ENCODE assay signal across 18 cellular contexts in the genomic region with DNA sequence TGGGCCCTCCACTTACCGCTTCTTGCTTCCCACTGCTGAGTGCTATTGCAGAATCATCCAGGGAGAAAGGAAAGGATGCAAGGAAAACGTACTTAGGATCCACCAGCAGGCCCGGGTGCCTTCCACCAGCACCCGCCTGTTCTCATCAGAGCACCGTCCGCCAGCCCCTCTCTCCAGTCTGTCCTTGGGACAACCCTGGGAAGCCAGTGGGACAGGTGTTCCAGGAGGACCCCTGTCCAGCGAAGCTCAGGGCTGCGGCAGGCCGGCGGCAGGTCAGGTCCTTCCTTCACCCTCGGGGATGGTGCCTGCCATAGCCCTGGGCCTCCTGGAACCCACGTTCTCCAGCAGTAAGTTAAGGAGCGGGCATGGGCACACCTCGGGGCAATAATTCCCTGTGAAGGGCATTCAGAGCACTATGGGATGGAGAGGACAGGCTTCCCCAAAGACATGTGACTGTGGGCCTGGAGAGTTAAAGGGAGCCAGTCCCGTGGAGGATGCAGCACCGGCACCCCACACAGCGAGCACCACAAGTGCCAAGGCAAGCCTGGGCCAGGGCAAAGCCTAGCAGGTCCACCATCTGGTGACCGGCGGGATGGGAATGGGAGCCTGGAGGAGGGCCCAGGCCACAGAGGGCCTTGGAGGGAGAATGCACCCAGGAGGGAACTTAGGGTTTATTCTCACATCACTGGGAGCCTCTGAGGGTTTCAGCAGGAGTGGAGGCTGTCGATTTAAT.
DNase-seq lines count a peak whose midpoint lies in the region; ATAC-seq, FAIRE-seq and TF ChIP-seq lines count a peak whose summit lies in the region.
"Had no signal": no experiment of that assay in that cellular context is flagged by ENCODE, and none has a peak within 500 bp of the region (broad histone marks: within the 10 kb centered on the region; RNA-seq: fewer than 3 reads in every experiment).

No MANE protein-coding gene starts in this region.

- no peak for ATAC-seq in left ventricle myocardium superior
- ATAC-seq in heart left ventricle: no peak
- ATAC-seq: GM23338 had no signal

- no peaks in the 10 kb centered on the region for H3K79me2 ChIP-seq in osteoblast (ENCODE audit: insufficient read depth, low read length)
- H3K79me2 ChIP-seq in hepatocyte: no peaks in the 10 kb centered on the region

- peaks cover 0 to 5% (median 0%) of the 10 kb centered on the region in 12 donors for H3K4me1 ChIP-seq in heart left ventricle
- H3K4me1 ChIP-seq in osteoblast (ENCODE audit: insufficient read depth, low read length): no peaks in the 10 kb centered on the region
- H3K4me1 ChIP-seq in hepatocyte (ENCODE audit: insufficient read depth): no peaks in the 10 kb centered on the region
- H3K4me1 ChIP-seq: BE2C had no signal

- 86 to 93% (median 92%) methylated on average over 12 to 20 of the region's 20 CpGs for WGBS in heart left ventricle, 4 donors
- WGBS in hepatocyte (ENCODE audit: low lambda C conversion rate, missing lambda C conversion rate): 91% methylated on average over 20 of the region's 20 CpGs

- no peaks in the 10 kb centered on the region for H3K9me2 ChIP-seq in hepatocyte (replicated peaks; ENCODE audit: insufficient read depth)

- peak; percentile 49 for FAIRE-seq in HTR-8/SVneo (lab: Jason Lieb, UNC)
- FAIRE-seq: A204.1, H54 had no signal

- H2AFZ ChIP-seq in osteoblast (ENCODE audit: low read length): no peak overlapping the region
- no peak overlapping the region for H2AFZ ChIP-seq in hepatocyte
- H2AFZ ChIP-seq: GM23338 had no signal

- H3K36me3 ChIP-seq in heart left ventricle (no peaks in the 10 kb centered on the region), osteoblast (ENCODE audit: insufficient read depth, low read length) (no peaks in the 10 kb centered on the region), hepatocyte (replicated peaks; ENCODE audit: insufficient read depth, low read depth) (no peaks in the 10 kb centered on the region)
- H3K36me3 ChIP-seq: BE2C had no signal

- no peak for TF ChIP-seq POLR2A in heart left ventricle (IDR thresholded peaks at IDR 0.05)

- intact Hi-C loops in left ventricle myocardium superior (cut with micrococcal nuclease): no loop called here
- intact Hi-C loops in heart left ventricle (cut with DNase I): no loop called here

- H4K20me1 ChIP-seq in osteoblast (ENCODE audit: insufficient read depth, low read length) (no peaks in the 10 kb centered on the region), hepatocyte (ENCODE audit: insufficient read depth, poor library complexity, severe bottlenecking) (no peaks in the 10 kb centered on the region)

- TF ChIP-seq CTCF in heart left ventricle (IDR thresholded peaks at IDR 0.05) (no peak), osteoblast (IDR thresholded peaks at IDR 0.05; ENCODE audit: extremely low read depth, low read depth, low read length) (no peak), hepatocyte (IDR thresholded peaks at IDR 0.05; ENCODE audit: poor library complexity) (no peak)

- H3K27me3 ChIP-seq in heart left ventricle: peaks cover 0 to 9% (median 0%) of the 10 kb centered on the region in 9 donors
- H3K27me3 ChIP-seq in osteoblast (ENCODE audit: insufficient read depth, low read length): no peaks in the 10 kb centered on the region
- no peaks in the 10 kb centered on the region for H3K27me3 ChIP-seq in hepatocyte
- H3K27me3 ChIP-seq: BE2C had no signal

- DNase-seq in left ventricle myocardium superior (peak; percentile 9), heart left ventricle (no peak), HTR-8/SVneo (ENCODE audit: insufficient read length, low spot score) (no peak), osteoblast (ENCODE audit: insufficient read length, low spot score, missing footprints) (peak; percentile 8), hepatocyte (ENCODE audit: low spot score) (no peak), midbrain (lab: John Stamatoyannopoulos, UW) (no peak)
- DNase-seq: ACHN; BE2C; Calu3; CD4-positive, alpha-beta memory T cell; DMS79 treated with DMSO at 0.1 percent for 48 hours; GF-D8; HCEC 1CT; IMR-90 had no signal

- no peak overlapping the region for H3K4me2 ChIP-seq in osteoblast (ENCODE audit: insufficient read depth, low read length)
- H3K4me2 ChIP-seq in hepatocyte: no peak overlapping the region
- H3K4me2 ChIP-seq: GM23338 had no signal

- H3K9me3 ChIP-seq in heart left ventricle (no peaks in the 10 kb centered on the region), osteoblast (ENCODE audit: low read depth, low read length) (no peaks in the 10 kb centered on the region), hepatocyte (ENCODE audit: low read depth) (no peaks in the 10 kb centered on the region)
- H3K9me3 ChIP-seq: BE2C had no signal

- H3K4me3 ChIP-seq in heart left ventricle: no peak overlapping the region
- H3K4me3 ChIP-seq in osteoblast (ENCODE audit: insufficient read depth, low read length): no peak overlapping the region
- H3K4me3 ChIP-seq in hepatocyte: no peak overlapping the region
- H3K4me3 ChIP-seq: GM23338 had no signal

- no peak overlapping the region for H3K27ac ChIP-seq in heart left ventricle
- no peak overlapping the region for H3K27ac ChIP-seq in osteoblast (ENCODE audit: low read depth, low read length)
- H3K27ac ChIP-seq in hepatocyte: no peak overlapping the region
- H3K27ac ChIP-seq: HL-60 had no signal

Comparison
In these comparisons a context has a peak if more than half of its experiments do, and no peak if none do; other contexts are left out.
1. DNase-seq: peak in left ventricle myocardium superior (single experiment) and osteoblast (single experiment); none in heart left ventricle (0 of 5), HTR-8/SVneo (single experiment), hepatocyte (single experiment) and midbrain (single experiment).